1 cellular context compared by ENCODE assay signal in the genomic region with DNA sequence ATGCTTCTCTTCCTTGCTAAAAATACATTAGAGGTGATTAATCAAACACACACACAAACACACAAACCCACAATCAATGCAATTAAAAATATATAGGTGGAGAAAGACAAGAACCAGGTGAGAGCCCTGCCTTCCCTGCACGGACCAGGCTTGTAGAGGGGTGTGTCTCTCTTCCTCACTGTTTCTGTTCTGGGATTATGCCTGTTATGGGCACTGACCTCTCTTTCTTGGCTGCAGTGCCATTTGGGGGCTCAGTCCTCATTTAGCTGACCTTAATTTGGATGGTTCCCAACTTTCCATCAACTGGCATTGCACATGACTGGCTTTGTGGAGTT.
TF ChIP-seq lines count a peak whose summit lies in the region.

No MANE protein-coding gene starts in this region.

TF ChIP-seq in HepG2, 621 proteins besides CTCF, POLR2A, EP300 and RAD21 (continued from another document and continues in another):
- TF ChIP-seq, protein P1, sequence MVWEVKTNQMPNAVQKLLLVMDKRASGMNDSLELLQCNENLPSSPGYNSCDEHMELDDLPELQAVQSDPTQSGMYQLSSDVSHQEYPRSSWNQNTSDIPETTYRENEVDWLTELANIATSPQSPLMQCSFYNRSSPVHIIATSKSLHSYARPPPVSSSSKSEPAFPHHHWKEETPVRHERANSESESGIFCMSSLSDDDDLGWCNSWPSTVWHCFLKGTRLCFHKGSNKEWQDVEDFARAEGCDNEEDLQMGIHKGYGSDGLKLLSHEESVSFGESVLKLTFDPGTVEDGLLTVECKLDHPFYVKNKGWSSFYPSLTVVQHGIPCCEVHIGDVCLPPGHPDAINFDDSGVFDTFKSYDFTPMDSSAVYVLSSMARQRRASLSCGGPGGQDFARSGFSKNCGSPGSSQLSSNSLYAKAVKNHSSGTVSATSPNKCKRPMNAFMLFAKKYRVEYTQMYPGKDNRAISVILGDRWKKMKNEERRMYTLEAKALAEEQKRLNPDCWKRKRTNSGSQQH (CRISPR knock-in tag; IDR thresholded peaks at IDR 0.05; ENCODE audit: low read depth): no peak
- TF ChIP-seq MTF2 (CRISPR knock-in tag; IDR thresholded peaks at IDR 0.05; ENCODE audit: borderline replicate concordance): no peak
- TF ChIP-seq ZNF672 (CRISPR knock-in tag; IDR thresholded peaks at IDR 0.05): no peak
- TF ChIP-seq, protein P2, sequence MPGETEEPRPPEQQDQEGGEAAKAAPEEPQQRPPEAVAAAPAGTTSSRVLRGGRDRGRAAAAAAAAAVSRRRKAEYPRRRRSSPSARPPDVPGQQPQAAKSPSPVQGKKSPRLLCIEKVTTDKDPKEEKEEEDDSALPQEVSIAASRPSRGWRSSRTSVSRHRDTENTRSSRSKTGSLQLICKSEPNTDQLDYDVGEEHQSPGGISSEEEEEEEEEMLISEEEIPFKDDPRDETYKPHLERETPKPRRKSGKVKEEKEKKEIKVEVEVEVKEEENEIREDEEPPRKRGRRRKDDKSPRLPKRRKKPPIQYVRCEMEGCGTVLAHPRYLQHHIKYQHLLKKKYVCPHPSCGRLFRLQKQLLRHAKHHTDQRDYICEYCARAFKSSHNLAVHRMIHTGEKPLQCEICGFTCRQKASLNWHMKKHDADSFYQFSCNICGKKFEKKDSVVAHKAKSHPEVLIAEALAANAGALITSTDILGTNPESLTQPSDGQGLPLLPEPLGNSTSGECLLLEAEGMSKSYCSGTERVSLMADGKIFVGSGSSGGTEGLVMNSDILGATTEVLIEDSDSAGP (CRISPR knock-in tag; IDR thresholded peaks at IDR 0.05; ENCODE audit: borderline replicate concordance): no peak
- no peak for TF ChIP-seq PAX8 (CRISPR knock-in tag; IDR thresholded peaks at IDR 0.05; ENCODE audit: borderline replicate concordance)
- TF ChIP-seq HOXA7 (CRISPR knock-in tag; IDR thresholded peaks at IDR 0.05): no peak
- TF ChIP-seq ZNF598 (CRISPR knock-in tag; IDR thresholded peaks at IDR 0.05; ENCODE audit: borderline replicate concordance): no peak
- TF ChIP-seq, protein P3, sequence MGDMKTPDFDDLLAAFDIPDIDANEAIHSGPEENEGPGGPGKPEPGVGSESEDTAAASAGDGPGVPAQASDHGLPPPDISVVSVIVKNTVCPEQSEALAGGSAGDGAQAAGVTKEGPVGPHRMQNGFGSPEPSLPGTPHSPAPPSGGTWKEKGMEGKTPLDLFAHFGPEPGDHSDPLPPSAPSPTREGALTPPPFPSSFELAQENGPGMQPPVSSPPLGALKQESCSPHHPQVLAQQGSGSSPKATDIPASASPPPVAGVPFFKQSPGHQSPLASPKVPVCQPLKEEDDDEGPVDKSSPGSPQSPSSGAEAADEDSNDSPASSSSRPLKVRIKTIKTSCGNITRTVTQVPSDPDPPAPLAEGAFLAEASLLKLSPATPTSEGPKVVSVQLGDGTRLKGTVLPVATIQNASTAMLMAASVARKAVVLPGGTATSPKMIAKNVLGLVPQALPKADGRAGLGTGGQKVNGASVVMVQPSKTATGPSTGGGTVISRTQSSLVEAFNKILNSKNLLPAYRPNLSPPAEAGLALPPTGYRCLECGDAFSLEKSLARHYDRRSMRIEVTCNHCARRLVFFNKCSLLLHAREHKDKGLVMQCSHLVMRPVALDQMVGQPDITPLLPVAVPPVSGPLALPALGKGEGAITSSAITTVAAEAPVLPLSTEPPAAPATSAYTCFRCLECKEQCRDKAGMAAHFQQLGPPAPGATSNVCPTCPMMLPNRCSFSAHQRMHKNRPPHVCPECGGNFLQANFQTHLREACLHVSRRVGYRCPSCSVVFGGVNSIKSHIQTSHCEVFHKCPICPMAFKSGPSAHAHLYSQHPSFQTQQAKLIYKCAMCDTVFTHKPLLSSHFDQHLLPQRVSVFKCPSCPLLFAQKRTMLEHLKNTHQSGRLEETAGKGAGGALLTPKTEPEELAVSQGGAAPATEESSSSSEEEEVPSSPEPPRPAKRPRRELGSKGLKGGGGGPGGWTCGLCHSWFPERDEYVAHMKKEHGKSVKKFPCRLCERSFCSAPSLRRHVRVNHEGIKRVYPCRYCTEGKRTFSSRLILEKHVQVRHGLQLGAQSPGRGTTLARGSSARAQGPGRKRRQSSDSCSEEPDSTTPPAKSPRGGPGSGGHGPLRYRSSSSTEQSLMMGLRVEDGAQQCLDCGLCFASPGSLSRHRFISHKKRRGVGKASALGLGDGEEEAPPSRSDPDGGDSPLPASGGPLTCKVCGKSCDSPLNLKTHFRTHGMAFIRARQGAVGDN (CRISPR knock-in tag; IDR thresholded peaks at IDR 0.05): no peak
- no peak for TF ChIP-seq ZNF788 (CRISPR knock-in tag; IDR thresholded peaks at IDR 0.05; ENCODE audit: borderline replicate concordance)
- TF ChIP-seq TCF7L2 (IDR thresholded peaks at IDR 0.05; ENCODE audit: low read depth, low read length): no peak
- no peak for TF ChIP-seq IKZF4 (CRISPR knock-in tag; IDR thresholded peaks at IDR 0.05; ENCODE audit: borderline replicate concordance, low read depth, not compliant biosample characterization)
- TF ChIP-seq HNRNPLL (IDR thresholded peaks at IDR 0.05; ENCODE audit: low read depth, low read length, poor library complexity, severe bottlenecking): no peak
- no peak for TF ChIP-seq GATAD1 (CRISPR knock-in tag; IDR thresholded peaks at IDR 0.05)
- no peak for TF ChIP-seq ZNF224 (CRISPR knock-in tag; IDR thresholded peaks at IDR 0.05)
- TF ChIP-seq HNF4A (CRISPR knock-in tag; IDR thresholded peaks at IDR 0.05): no peak
- TF ChIP-seq ZSCAN25 (CRISPR knock-in tag; IDR thresholded peaks at IDR 0.05): peak; percentile 7; the same call in 1 of the 2 replicates
- TF ChIP-seq, protein P4, sequence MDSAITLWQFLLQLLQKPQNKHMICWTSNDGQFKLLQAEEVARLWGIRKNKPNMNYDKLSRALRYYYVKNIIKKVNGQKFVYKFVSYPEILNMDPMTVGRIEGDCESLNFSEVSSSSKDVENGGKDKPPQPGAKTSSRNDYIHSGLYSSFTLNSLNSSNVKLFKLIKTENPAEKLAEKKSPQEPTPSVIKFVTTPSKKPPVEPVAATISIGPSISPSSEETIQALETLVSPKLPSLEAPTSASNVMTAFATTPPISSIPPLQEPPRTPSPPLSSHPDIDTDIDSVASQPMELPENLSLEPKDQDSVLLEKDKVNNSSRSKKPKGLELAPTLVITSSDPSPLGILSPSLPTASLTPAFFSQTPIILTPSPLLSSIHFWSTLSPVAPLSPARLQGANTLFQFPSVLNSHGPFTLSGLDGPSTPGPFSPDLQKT (CRISPR knock-in tag; IDR thresholded peaks at IDR 0.05; ENCODE audit: borderline replicate concordance): no peak
- TF ChIP-seq TSC22D2 (CRISPR knock-in tag; IDR thresholded peaks at IDR 0.05; ENCODE audit: borderline replicate concordance): no peak; the same call in 1 of the 2 replicates
- TF ChIP-seq ZFP36L2 (CRISPR knock-in tag; IDR thresholded peaks at IDR 0.05): no peak
- peak; percentile 7; the same call in 1 of the 2 replicates for TF ChIP-seq MEF2D (CRISPR knock-in tag; IDR thresholded peaks at IDR 0.05)
- TF ChIP-seq ZBTB3 (CRISPR knock-in tag; IDR thresholded peaks at IDR 0.05; ENCODE audit: borderline replicate concordance, low read depth): no peak
- no peak for TF ChIP-seq TEAD3 (CRISPR knock-in tag; optimal IDR thresholded peaks at IDR 0.05; ENCODE audit: borderline replicate concordance)
- TF ChIP-seq ZBTB7B (CRISPR knock-in tag; IDR thresholded peaks at IDR 0.05): 0 out of 2 replicates have a peak, but pooled peaks have one; percentile 26
- TF ChIP-seq, protein P5, sequence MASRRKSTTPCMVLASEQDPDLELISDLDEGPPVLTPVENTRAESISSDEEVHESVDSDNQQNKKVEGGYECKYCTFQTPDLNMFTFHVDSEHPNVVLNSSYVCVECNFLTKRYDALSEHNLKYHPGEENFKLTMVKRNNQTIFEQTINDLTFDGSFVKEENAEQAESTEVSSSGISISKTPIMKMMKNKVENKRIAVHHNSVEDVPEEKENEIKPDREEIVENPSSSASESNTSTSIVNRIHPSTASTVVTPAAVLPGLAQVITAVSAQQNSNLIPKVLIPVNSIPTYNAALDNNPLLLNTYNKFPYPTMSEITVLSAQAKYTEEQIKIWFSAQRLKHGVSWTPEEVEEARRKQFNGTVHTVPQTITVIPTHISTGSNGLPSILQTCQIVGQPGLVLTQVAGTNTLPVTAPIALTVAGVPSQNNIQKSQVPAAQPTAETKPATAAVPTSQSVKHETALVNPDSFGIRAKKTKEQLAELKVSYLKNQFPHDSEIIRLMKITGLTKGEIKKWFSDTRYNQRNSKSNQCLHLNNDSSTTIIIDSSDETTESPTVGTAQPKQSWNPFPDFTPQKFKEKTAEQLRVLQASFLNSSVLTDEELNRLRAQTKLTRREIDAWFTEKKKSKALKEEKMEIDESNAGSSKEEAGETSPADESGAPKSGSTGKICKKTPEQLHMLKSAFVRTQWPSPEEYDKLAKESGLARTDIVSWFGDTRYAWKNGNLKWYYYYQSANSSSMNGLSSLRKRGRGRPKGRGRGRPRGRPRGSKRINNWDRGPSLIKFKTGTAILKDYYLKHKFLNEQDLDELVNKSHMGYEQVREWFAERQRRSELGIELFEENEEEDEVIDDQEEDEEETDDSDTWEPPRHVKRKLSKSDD (CRISPR knock-in tag; IDR thresholded peaks at IDR 0.05; ENCODE audit: low read depth): no peak
- TF ChIP-seq ZNF350 (CRISPR knock-in tag; IDR thresholded peaks at IDR 0.05; ENCODE audit: borderline replicate concordance, low read depth): no peak
- TF ChIP-seq ZNF225 (CRISPR knock-in tag; IDR thresholded peaks at IDR 0.05): no peak
- TF ChIP-seq XRCC5 (optimal IDR thresholded peaks at IDR 0.05; ENCODE audit: low read length): peak; percentile 7
- TF ChIP-seq, protein P6, sequence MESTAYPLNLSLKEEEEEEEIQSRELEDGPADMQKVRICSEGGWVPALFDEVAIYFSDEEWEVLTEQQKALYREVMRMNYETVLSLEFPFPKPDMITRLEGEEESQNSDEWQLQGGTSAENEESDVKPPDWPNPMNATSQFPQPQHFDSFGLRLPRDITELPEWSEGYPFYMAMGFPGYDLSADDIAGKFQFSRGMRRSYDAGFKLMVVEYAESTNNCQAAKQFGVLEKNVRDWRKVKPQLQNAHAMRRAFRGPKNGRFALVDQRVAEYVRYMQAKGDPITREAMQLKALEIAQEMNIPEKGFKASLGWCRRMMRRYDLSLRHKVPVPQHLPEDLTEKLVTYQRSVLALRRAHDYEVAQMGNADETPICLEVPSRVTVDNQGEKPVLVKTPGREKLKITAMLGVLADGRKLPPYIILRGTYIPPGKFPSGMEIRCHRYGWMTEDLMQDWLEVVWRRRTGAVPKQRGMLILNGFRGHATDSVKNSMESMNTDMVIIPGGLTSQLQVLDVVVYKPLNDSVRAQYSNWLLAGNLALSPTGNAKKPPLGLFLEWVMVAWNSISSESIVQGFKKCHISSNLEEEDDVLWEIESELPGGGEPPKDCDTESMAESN (CRISPR knock-in tag; conservative IDR thresholded peaks at IDR 0.05): no peak
- TF ChIP-seq ZNF234 (CRISPR knock-in tag; conservative IDR thresholded peaks at IDR 0.05): no peak
- TF ChIP-seq ZNF326 (CRISPR knock-in tag; IDR thresholded peaks at IDR 0.05; ENCODE audit: borderline replicate concordance): no peak
- TF ChIP-seq, protein P7, sequence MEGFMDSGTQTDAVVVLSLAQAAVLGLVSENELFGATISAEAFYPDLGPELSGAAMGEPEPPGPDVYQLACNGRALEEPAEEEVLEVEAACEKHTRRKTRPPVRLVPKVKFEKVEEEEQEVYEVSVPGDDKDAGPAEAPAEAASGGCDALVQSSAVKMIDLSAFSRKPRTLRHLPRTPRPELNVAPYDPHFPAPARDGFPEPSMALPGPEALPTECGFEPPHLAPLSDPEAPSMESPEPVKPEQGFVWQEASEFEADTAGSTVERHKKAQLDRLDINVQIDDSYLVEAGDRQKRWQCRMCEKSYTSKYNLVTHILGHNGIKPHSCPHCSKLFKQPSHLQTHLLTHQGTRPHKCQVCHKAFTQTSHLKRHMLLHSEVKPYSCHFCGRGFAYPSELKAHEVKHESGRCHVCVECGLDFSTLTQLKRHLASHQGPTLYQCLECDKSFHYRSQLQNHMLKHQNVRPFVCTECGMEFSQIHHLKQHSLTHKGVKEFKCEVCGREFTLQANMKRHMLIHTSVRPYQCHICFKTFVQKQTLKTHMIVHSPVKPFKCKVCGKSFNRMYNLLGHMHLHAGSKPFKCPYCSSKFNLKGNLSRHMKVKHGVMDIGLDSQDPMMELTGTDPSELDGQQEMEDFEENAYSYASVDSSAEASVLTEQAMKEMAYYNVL (CRISPR knock-in tag; IDR thresholded peaks at IDR 0.05; ENCODE audit: borderline replicate concordance): no peak
- TF ChIP-seq, protein P8, sequence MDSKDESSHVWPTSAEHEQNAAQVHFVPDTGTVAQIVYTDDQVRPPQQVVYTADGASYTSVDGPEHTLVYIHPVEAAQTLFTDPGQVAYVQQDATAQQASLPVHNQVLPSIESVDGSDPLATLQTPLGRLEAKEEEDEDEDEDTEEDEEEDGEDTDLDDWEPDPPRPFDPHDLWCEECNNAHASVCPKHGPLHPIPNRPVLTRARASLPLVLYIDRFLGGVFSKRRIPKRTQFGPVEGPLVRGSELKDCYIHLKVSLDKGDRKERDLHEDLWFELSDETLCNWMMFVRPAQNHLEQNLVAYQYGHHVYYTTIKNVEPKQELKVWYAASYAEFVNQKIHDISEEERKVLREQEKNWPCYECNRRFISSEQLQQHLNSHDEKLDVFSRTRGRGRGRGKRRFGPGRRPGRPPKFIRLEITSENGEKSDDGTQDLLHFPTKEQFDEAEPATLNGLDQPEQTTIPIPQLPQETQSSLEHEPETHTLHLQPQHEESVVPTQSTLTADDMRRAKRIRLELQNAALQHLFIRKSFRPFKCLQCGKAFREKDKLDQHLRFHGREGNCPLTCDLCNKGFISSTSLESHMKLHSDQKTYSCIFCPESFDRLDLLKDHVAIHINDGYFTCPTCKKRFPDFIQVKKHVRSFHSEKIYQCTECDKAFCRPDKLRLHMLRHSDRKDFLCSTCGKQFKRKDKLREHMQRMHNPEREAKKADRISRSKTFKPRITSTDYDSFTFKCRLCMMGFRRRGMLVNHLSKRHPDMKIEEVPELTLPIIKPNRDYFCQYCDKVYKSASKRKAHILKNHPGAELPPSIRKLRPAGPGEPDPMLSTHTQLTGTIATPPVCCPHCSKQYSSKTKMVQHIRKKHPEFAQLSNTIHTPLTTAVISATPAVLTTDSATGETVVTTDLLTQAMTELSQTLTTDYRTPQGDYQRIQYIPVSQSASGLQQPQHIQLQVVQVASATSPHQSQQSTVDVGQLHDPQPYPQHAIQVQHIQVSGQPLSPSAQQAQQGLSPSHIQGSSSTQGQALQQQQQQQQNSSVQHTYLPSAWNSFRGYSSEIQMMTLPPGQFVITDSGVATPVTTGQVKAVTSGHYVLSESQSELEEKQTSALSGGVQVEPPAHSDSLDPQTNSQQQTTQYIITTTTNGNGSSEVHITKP (CRISPR knock-in tag; IDR thresholded peaks at IDR 0.05; ENCODE audit: low read depth): no peak
- no peak for TF ChIP-seq TBL1XR1 (IDR thresholded peaks at IDR 0.05; ENCODE audit: borderline replicate concordance, low read length, partially characterized antibody)
- TF ChIP-seq ZNF841 (CRISPR knock-in tag; IDR thresholded peaks at IDR 0.05; ENCODE audit: borderline replicate concordance): no peak
- TF ChIP-seq MAZ (IDR thresholded peaks at IDR 0.05; ENCODE audit: borderline replicate concordance, low read depth, low read length): no peak
- TF ChIP-seq MAZ (CRISPR knock-in tag; IDR thresholded peaks at IDR 0.05; ENCODE audit: low read depth): 0 out of 2 replicates have a peak, but pooled peaks have one; percentile 2
- TF ChIP-seq RARG (CRISPR knock-in tag; IDR thresholded peaks at IDR 0.05; ENCODE audit: low read depth): no peak
- no peak for TF ChIP-seq U2AF2 (IDR thresholded peaks at IDR 0.05; ENCODE audit: low read depth, low read length)
- TF ChIP-seq KLF15 (CRISPR knock-in tag; IDR thresholded peaks at IDR 0.05; ENCODE audit: borderline replicate concordance): no peak
- no peak for TF ChIP-seq ZNF230 (CRISPR knock-in tag; IDR thresholded peaks at IDR 0.05)
- TF ChIP-seq NFE2 (CRISPR knock-in tag; IDR thresholded peaks at IDR 0.05): no peak
- TF ChIP-seq ZNF660 (CRISPR knock-in tag; IDR thresholded peaks at IDR 0.05; ENCODE audit: borderline replicate concordance, low read depth): no peak
